ENCODE assay signal across 8 cellular contexts in the genomic region with DNA sequence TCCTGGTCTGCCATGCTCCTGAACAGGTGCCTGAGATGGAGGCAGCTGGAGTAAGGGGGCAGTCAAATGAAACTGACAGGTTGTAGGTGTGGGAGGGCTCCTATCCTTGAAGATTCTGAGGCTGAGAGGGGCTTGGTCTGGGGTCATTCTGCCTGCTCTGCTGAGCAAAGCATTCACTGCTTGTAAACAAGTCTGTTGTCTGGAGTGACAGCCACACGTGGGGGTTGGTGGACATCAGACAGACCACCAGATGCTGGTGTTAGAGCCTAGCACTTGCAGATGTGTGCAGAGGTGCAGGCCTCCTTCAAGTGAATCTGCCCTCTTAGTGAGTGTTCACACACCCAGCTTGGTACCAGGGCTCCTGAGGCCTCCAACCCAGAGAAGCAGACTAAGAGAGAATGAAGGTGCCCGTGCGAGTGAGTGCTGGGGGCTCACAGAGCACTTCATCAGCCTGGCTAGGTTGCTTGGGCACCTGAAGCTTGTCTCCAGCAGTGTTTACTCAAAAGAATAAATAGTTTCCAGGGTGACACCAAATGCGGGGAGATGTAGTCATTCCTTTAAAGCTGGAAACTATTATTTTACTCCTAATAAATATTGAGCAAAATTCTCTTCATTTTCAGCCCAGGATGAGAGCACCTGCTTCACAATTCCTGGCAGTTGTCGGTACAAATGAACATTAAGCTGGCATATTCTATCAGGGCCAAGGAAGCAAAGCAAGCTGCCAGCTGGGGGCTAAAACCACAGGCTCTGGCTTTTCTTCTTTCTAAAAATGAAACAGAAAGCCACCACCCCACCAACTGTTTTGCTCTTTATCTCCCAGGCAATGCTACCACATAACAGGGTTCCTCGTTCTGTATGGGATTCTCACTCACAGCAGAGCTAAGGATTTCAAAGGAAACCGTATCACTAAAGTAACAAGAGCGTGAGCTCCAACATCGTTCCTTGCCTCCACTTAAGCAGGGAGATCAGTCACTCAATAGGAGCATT.
DNase-seq lines count a peak whose midpoint lies in the region; ATAC-seq and TF ChIP-seq lines count a peak whose summit lies in the region.

No MANE protein-coding gene starts in this region.

- no peaks in the 10 kb centered on the region for H3K27me3 Mint-ChIP-seq in activated naive CD4-positive, alpha-beta T cell treated with anti-CD3 and anti-CD28 coated beads, Interleukin-2, amount 50 U/mL, for 24 hours
- H3K27me3 Mint-ChIP-seq in T-helper 1 cell treated with Interleukin-12 subunit alpha and Interleukin-12 subunit beta and Interleukin-4 antibody, amounts not matched to agents 30 μg/mL and 1 μg/mL, for 36 hours (ENCODE audit: low read depth) = no peaks in the 10 kb centered on the region
- H3K27me3 Mint-ChIP-seq in natural killer cell (ENCODE audit: low read depth in 2 of 2) = no peaks in the 10 kb centered on the region

- H3K9me3 Mint-ChIP-seq in activated naive CD4-positive, alpha-beta T cell treated with anti-CD3 and anti-CD28 coated beads, Interleukin-2, amount 50 U/mL, for 24 hours = no peaks in the 10 kb centered on the region
- no peaks in the 10 kb centered on the region for H3K9me3 Mint-ChIP-seq in T-helper 1 cell treated with Interleukin-12 subunit alpha and Interleukin-12 subunit beta and Interleukin-4 antibody, amounts not matched to agents 30 μg/mL and 1 μg/mL, for 36 hours
- H3K9me3 Mint-ChIP-seq in natural killer cell = peaks cover 0 to 2% of the 10 kb centered on the region in 2 donors

- WGBS in spleen, 5 donors = 28 to 46% (median 32%) methylated on average over 9 of the region's 9 CpGs

- intact Hi-C loops in natural killer cell (cut with micrococcal nuclease) = loop anchor here (5.0 kb wide), 1 partner anchor 780 kb away; no protein-coding TSS in a partner anchor
- intact Hi-C loops in spleen (cut with DNase I; ENCODE audit: low total_unique reads) = no loop called here

- no peaks in the 10 kb centered on the region for H3K36me3 ChIP-seq in spleen

- H3K36me3 Mint-ChIP-seq in activated naive CD4-positive, alpha-beta T cell treated with anti-CD3 and anti-CD28 coated beads, Interleukin-2, amount 50 U/mL, for 24 hours = peaks cover 4% of the 10 kb centered on the region
- H3K36me3 Mint-ChIP-seq in T-helper 1 cell treated with Interleukin-12 subunit alpha and Interleukin-12 subunit beta and Interleukin-4 antibody, amounts not matched to agents 30 μg/mL and 1 μg/mL, for 36 hours (ENCODE audit: low read depth) = no peaks in the 10 kb centered on the region
- H3K36me3 Mint-ChIP-seq in natural killer cell = no peaks in the 10 kb centered on the region

- H3K4me3 Mint-ChIP-seq in activated naive CD4-positive, alpha-beta T cell treated with anti-CD3 and anti-CD28 coated beads, Interleukin-2, amount 50 U/mL, for 24 hours = peak overlapping the region; percentile 59
- peak overlapping the region; percentile 37 for H3K4me3 Mint-ChIP-seq in T-helper 1 cell treated with Interleukin-12 subunit alpha and Interleukin-12 subunit beta and Interleukin-4 antibody, amounts not matched to agents 30 μg/mL and 1 μg/mL, for 36 hours
- peak overlapping the region; percentile 68 for H3K4me3 Mint-ChIP-seq in natural killer cell

- H3K4me1 ChIP-seq in spleen = peaks cover 7 to 24% (median 15%) of the 10 kb centered on the region in 6 donors

- peaks cover 25% of the 10 kb centered on the region for H3K4me1 Mint-ChIP-seq in activated naive CD4-positive, alpha-beta T cell treated with anti-CD3 and anti-CD28 coated beads, Interleukin-2, amount 50 U/mL, for 24 hours
- H3K4me1 Mint-ChIP-seq in T-helper 1 cell treated with Interleukin-12 subunit alpha and Interleukin-12 subunit beta and Interleukin-4 antibody, amounts not matched to agents 30 μg/mL and 1 μg/mL, for 36 hours (ENCODE audit: low read depth) = peaks cover 14% of the 10 kb centered on the region
- peaks cover 21 to 25% of the 10 kb centered on the region in 2 donors for H3K4me1 Mint-ChIP-seq in natural killer cell

- H3K4me3 ChIP-seq in spleen = no peak overlapping the region

- TF ChIP-seq CTCF in natural killer cell (IDR thresholded peaks at IDR 0.05) (no peak), spleen (IDR thresholded peaks at IDR 0.05 in 8 of 11, conservative IDR thresholded peaks at IDR 0.05 in 3 of 11) (no peak)

- ATAC-seq in HG02973 (IDR thresholded peaks at IDR 0.05; ENCODE audit: unreplicated experiment) (peak; percentile 80), natural killer cell (peak; percentile 58 to 78 (median 67))

- TF ChIP-seq POLR2A in spleen (IDR thresholded peaks at IDR 0.05) = no peak

- peak overlapping the region in 4 of 8 donors; percentile 8 to 40 (median 28) for H3K27ac ChIP-seq in spleen

- H3K27ac Mint-ChIP-seq in activated naive CD4-positive, alpha-beta T cell treated with anti-CD3 and anti-CD28 coated beads, Interleukin-2, amount 50 U/mL, for 24 hours = peak overlapping the region; percentile 46
- H3K27ac Mint-ChIP-seq in T-helper 1 cell treated with Interleukin-12 subunit alpha and Interleukin-12 subunit beta and Interleukin-4 antibody, amounts not matched to agents 30 μg/mL and 1 μg/mL, for 36 hours = peak overlapping the region; percentile 43
- H3K27ac Mint-ChIP-seq in natural killer cell = peak overlapping the region; percentile 73 to 74

- no peaks in the 10 kb centered on the region for H3K9me3 ChIP-seq in spleen

- DNase-seq in activated naive CD4-positive, alpha-beta T cell treated with Interleukin-2 at 50 U/mL for 16 hours = no peak
- DNase-seq in natural killer cell = no peak
- no peak for DNase-seq in spleen
- DNase-seq in NCI-H82 (lab: John Stamatoyannopoulos, UW) = no peak
- no peak for DNase-seq in NK-92 treated with Interleukin-12 subunit alpha and Interleukin-12 subunit beta, amount 100 ng/mL, for 24 hours (lab: John Stamatoyannopoulos, UW)

- H3K27me3 ChIP-seq in spleen (replicated peaks in 1 of 7) = no peaks in the 10 kb centered on the region
